Comparison of ENCODE assay signal across 9 cellular contexts in genomic region chrX:154489182-154489581, GRCh38. TPM values are rescaled to one million over a fixed set of nuclear protein-coding genes. Genes with fewer than 3 reads are reported as not detected.
DNase-seq lines count a peak whose midpoint lies in the region; ATAC-seq and TF ChIP-seq lines count a peak whose summit lies in the region.
"Had no signal": no experiment of that assay in that cellular context is flagged by ENCODE, and none has a peak within 500 bp of the region (broad histone marks: within the 10 kb centered on the region; RNA-seq: fewer than 3 reads in every experiment).

No MANE protein-coding gene starts in this region.

- peaks cover 6% of the 10 kb centered on the region for H3K36me3 Mint-ChIP-seq in mesothelial cell of epicardium

- H3K4me3 ChIP-seq in heart right ventricle: peak overlapping the region in 9 of 10 donors; percentile 61 to 86 (median 67)
- peak overlapping the region; percentile 84 for H3K4me3 ChIP-seq in adipocyte (ENCODE audit: low read length)
- peak overlapping the region in 3 of 4 donors; percentile 52 to 74 (median 67) for H3K4me3 ChIP-seq in upper lobe of left lung

- peak overlapping the region; percentile 80 for H3K4me3 Mint-ChIP-seq in mesothelial cell of epicardium

- no peaks in the 10 kb centered on the region for H3K9me3 Mint-ChIP-seq in mesothelial cell of epicardium

- WGBS in heart right ventricle, 2 donors: 92 to 97% methylated on average over 3 to 4 of the region's 4 CpGs
- 82% methylated on average over 4 of the region's 4 CpGs; no CpG with 5 or more reads in 1 of the 2 donors for WGBS in upper lobe of left lung, 2 donors

- peak overlapping the region; percentile 94 for H3K27ac Mint-ChIP-seq in mesothelial cell of epicardium

- H3K36me3 ChIP-seq in heart right ventricle (peaks cover 0 to 22% (median 0%) of the 10 kb centered on the region in 9 donors), adipocyte (ENCODE audit: control insufficient read depth, insufficient read depth, low read length, severe bottlenecking) (peaks cover 12% of the 10 kb centered on the region), upper lobe of left lung (peaks cover 0 to 13% (median 2%) of the 10 kb centered on the region in 4 donors)

- TF ChIP-seq CTCF in heart right ventricle (IDR thresholded peaks at IDR 0.05): no peak
- no peak for TF ChIP-seq CTCF in mesothelial cell of epicardium (IDR thresholded peaks at IDR 0.05; ENCODE audit: unreplicated experiment)
- no peak for TF ChIP-seq CTCF in upper lobe of left lung (IDR thresholded peaks at IDR 0.05)

- peaks cover 0 to 5% (median 0%) of the 10 kb centered on the region in 11 donors for H3K9me3 ChIP-seq in heart right ventricle
- no peaks in the 10 kb centered on the region for H3K9me3 ChIP-seq in adipocyte (ENCODE audit: control insufficient read depth, low read length)
- H3K9me3 ChIP-seq in upper lobe of left lung: no peaks in the 10 kb centered on the region

- H3K4me1 Mint-ChIP-seq in mesothelial cell of epicardium: peaks cover 12% of the 10 kb centered on the region

- intact Hi-C loops in heart right ventricle (cut with DNase I): no loop called here
- intact Hi-C loops in left ventricle myocardium superior (cut with micrococcal nuclease): no loop called here

- H3K9ac ChIP-seq in adipocyte (ENCODE audit: low read length): peak overlapping the region; percentile 88

- no peaks in the 10 kb centered on the region for H3K27me3 Mint-ChIP-seq in mesothelial cell of epicardium (ENCODE audit: low read depth)

- no peak for DNase-seq in heart right ventricle
- DNase-seq in left ventricle myocardium superior: no peak
- DNase-seq in adipocyte (ENCODE audit: low read depth): no peak
- no peak for DNase-seq in mesothelial cell of epicardium (ENCODE audit: low spot score in 2 of 2, unreplicated experiment in 2 of 2)
- no peak for DNase-seq in upper lobe of left lung
- DNase-seq in SK-N-DZ (ENCODE audit: low spot score): no peak
- DNase-seq: RPMI8226 had no signal

- no peak for TF ChIP-seq EP300 in upper lobe of left lung (IDR thresholded peaks at IDR 0.05)

- H3K27ac ChIP-seq in heart right ventricle: peak overlapping the region in 2 of 10 donors; percentile 94 to 95
- peak overlapping the region in 3 of 4 donors; percentile 88 to 93 (median 90) for H3K27ac ChIP-seq in upper lobe of left lung

- ATAC-seq in heart right ventricle (no peak), left ventricle myocardium superior (no peak), upper lobe of left lung (ENCODE audit: low FRiP score in 2 of 2) (no peak), HG03108 (IDR thresholded peaks at IDR 0.05; ENCODE audit: unreplicated experiment) (no peak), GM18858 (IDR thresholded peaks at IDR 0.05; ENCODE audit: unreplicated experiment) (no peak)

- no peak for TF ChIP-seq POLR2A in upper lobe of left lung (IDR thresholded peaks at IDR 0.05)

- H3K4me1 ChIP-seq in heart right ventricle: peaks cover 0 to 35% (median 22%) of the 10 kb centered on the region in 9 donors
- peaks cover 13% of the 10 kb centered on the region for H3K4me1 ChIP-seq in adipocyte (ENCODE audit: control insufficient read depth, insufficient read depth, low read length)
- H3K4me1 ChIP-seq in upper lobe of left lung: peaks cover 5 to 50% (median 17%) of the 10 kb centered on the region in 4 donors

- H3K27me3 ChIP-seq in heart right ventricle: no peaks in the 10 kb centered on the region
- peaks cover 4% of the 10 kb centered on the region for H3K27me3 ChIP-seq in adipocyte (replicated peaks; ENCODE audit: control insufficient read depth, insufficient read depth, low read length)
- H3K27me3 ChIP-seq in upper lobe of left lung: no peaks in the 10 kb centered on the region

RNA-seq across cellular contexts. Expression of gene SLC10A3, which starts 1.2 kb away (rescaled TPM):
- 10 to 100 TPM in 7 of 10 donors, 1 to 10 TPM in 3; 8.7 to 19.8 (median 11.7) TPM for total RNA-seq in heart right ventricle
- polyA plus RNA-seq in heart right ventricle: 10 to 100 TPM; 11.9 to 38.1 TPM
- total RNA-seq in left ventricle myocardium superior: 12.2 TPM
- 30.1 to 30.8 TPM (median 30.2 TPM) in 3 replicates for total RNA-seq in mesothelial cell of epicardium
- 10 to 100 TPM; 16.8 to 33.4 (median 28.7) TPM for total RNA-seq in upper lobe of left lung
- polyA plus RNA-seq in SK-N-DZ (2014; cell fraction: cytosol; rRNA removed): 9.0 and 12.8 TPM in 2 replicates
- polyA plus RNA-seq in SK-N-DZ (2014; cell fraction: nucleus; rRNA removed): 7.8 and 10.0 TPM in 2 replicates

RNA-seq across cellular contexts. Expression of gene UBL4A, which starts 2.8 kb away (rescaled TPM):
- 10 to 100 TPM; 45.8 to 69.4 (median 50.4) TPM for total RNA-seq in heart right ventricle
- polyA plus RNA-seq in heart right ventricle: 10 to 100 TPM; 33.1 to 48.3 TPM
- total RNA-seq in left ventricle myocardium superior: 58.6 TPM
- 28.4 to 29.3 TPM (median 29.2 TPM) in 3 replicates for total RNA-seq in mesothelial cell of epicardium
- total RNA-seq in upper lobe of left lung: 10 to 100 TPM; 13.6 to 52.2 (median 43.8) TPM
- 67.7 and 67.9 TPM in 2 replicates for polyA plus RNA-seq in SK-N-DZ (2014; cell fraction: cytosol; rRNA removed)
- 48.9 and 50.1 TPM in 2 replicates for polyA plus RNA-seq in SK-N-DZ (2014; cell fraction: nucleus; rRNA removed)

RNA-seq across cellular contexts. Expression of gene LAGE3, which starts 10.1 kb away (rescaled TPM):
- 10 to 100 TPM; 13.7 to 21.3 (median 17.7) TPM for total RNA-seq in heart right ventricle
- 10 to 100 TPM in 1 of 2 donors, 1 to 10 TPM in 1; 7.5 to 38.2 TPM for polyA plus RNA-seq in heart right ventricle
- total RNA-seq in left ventricle myocardium superior: 20.7 TPM
- 15.3 to 16.5 TPM (median 15.8 TPM) in 3 replicates for total RNA-seq in mesothelial cell of epicardium
- 10 to 100 TPM; 16.6 to 25.4 (median 20.2) TPM for total RNA-seq in upper lobe of left lung
- 47.2 and 47.7 TPM in 2 replicates for polyA plus RNA-seq in SK-N-DZ (2014; cell fraction: cytosol; rRNA removed)
- polyA plus RNA-seq in SK-N-DZ (2014; cell fraction: nucleus; rRNA removed): 47.1 and 55.8 TPM in 2 replicates

RNA-seq across cellular contexts. Expression of gene FAM3A, which starts 26.9 kb away (rescaled TPM):
- total RNA-seq in heart right ventricle: 10 to 100 TPM; 36.5 to 73.9 (median 48.4) TPM
- 10 to 100 TPM; 69.1 to 76.6 TPM for polyA plus RNA-seq in heart right ventricle
- 62.5 TPM for total RNA-seq in left ventricle myocardium superior
- 39.1 to 42.9 TPM (median 41.1 TPM) in 3 replicates for total RNA-seq in mesothelial cell of epicardium
- total RNA-seq in upper lobe of left lung: 10 to 100 TPM; 41.0 to 67.1 (median 49.3) TPM
- 17.0 and 21.0 TPM in 2 replicates for polyA plus RNA-seq in SK-N-DZ (2014; cell fraction: cytosol; rRNA removed)
- 31.3 and 33.7 TPM in 2 replicates for polyA plus RNA-seq in SK-N-DZ (2014; cell fraction: nucleus; rRNA removed)

RNA-seq across cellular contexts. Expression of gene PLXNA3, which starts 31.1 kb away (rescaled TPM):
- total RNA-seq in heart right ventricle: 10 to 100 TPM; 11.6 to 35.3 (median 16.7) TPM
- 10 to 100 TPM in 1 of 2 donors, 1 to 10 TPM in 1; 9.7 to 18.9 TPM for polyA plus RNA-seq in heart right ventricle
- 22.0 TPM for total RNA-seq in left ventricle myocardium superior
- 126 to 133 TPM (median 128 TPM) in 3 replicates for total RNA-seq in mesothelial cell of epicardium
- total RNA-seq in upper lobe of left lung: 100 to 1,000 TPM in 1 of 6 donors, 10 to 100 TPM in 4, 1 to 10 TPM in 1; 7.9 to 195 (median 36.3) TPM
- 4.6 and 6.3 TPM in 2 replicates for polyA plus RNA-seq in SK-N-DZ (2014; cell fraction: cytosol; rRNA removed)
- polyA plus RNA-seq in SK-N-DZ (2014; cell fraction: nucleus; rRNA removed): 33.8 and 64.5 TPM in 2 replicates
